Comparison of ENCODE assay signal across 26 cellular contexts in the genomic region with DNA sequence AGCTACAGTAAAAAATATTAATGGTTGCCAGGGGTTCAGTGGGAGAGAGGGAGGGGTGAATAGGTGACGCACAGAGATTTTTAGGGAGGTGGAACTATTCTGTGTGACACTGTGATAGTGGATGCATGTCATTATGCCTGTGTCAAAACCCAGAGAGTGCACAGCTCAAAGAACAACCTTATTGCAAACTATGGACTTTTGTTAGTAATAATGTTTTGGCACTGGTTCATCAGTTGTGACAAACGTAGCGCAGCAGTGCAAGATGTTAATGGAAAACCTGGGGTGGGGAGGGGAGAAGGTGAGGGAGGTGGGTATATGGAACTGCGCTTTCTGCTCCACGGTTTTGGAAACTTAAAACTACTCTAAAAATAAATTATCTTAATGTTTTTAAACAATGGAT.
DNase-seq lines count a peak whose midpoint lies in the region; ATAC-seq and TF ChIP-seq lines count a peak whose summit lies in the region.
"Had no signal": no experiment of that assay in that cellular context is flagged by ENCODE, and none has a peak within 500 bp of the region (broad histone marks: within the 10 kb centered on the region; RNA-seq: fewer than 3 reads in every experiment).

No MANE protein-coding gene starts in this region.

- H3K27ac ChIP-seq in duodenal mucosa (ENCODE audit: low read depth, low read length): no peak overlapping the region
- H3K27ac ChIP-seq in psoas muscle: no peak overlapping the region
- H3K27ac ChIP-seq: 22Rv1; A549; BLaER1 treated with 17β-estradiol and CSF1 and Interleukin-3, amounts not matched to agents 10 nM and 100 nM; C4-2B had no signal

- H3K9me3 Mint-ChIP-seq in activated CD4-positive, alpha-beta T cell treated with anti-CD3 and anti-CD28 coated beads for 36 hours (ENCODE audit: low read depth): no peaks in the 10 kb centered on the region
- peaks cover 30% of the 10 kb centered on the region for H3K9me3 Mint-ChIP-seq in nephron progenitor cell
- H3K9me3 Mint-ChIP-seq: CD4-positive, alpha-beta memory T cell; CD8-positive, alpha-beta memory T cell had no signal

- ATAC-seq in activated CD4-positive, alpha-beta T cell treated with anti-CD3 and anti-CD28 coated beads for 36 hours: no peak
- ATAC-seq in mucosa of descending colon (peak; percentile 10), psoas muscle (no peak)
- ATAC-seq: A549, GM12878 had no signal

- peaks cover 20% of the 10 kb centered on the region for H3K4me1 Mint-ChIP-seq in activated CD4-positive, alpha-beta T cell treated with anti-CD3 and anti-CD28 coated beads for 36 hours
- peaks cover 10% of the 10 kb centered on the region for H3K4me1 Mint-ChIP-seq in nephron progenitor cell

- H3K27me3 Mint-ChIP-seq in activated CD4-positive, alpha-beta T cell treated with anti-CD3 and anti-CD28 coated beads for 36 hours: no peaks in the 10 kb centered on the region
- H3K27me3 Mint-ChIP-seq in nephron progenitor cell (ENCODE audit: low read depth, poor library complexity): no peaks in the 10 kb centered on the region
- H3K27me3 Mint-ChIP-seq: CD4-positive, alpha-beta memory T cell; CD4-positive, CD25-positive, alpha-beta regulatory T cell; CD8-positive, alpha-beta memory T cell had no signal

- DNase-seq in activated CD4-positive, alpha-beta T cell treated with anti-CD3 and anti-CD28 coated beads for 36 hours: no peak
- DNase-seq in activated CD4-positive, alpha-beta T cell treated with anti-CD3 and anti-CD28 coated beads, Interleukin-2, amount 50 U/mL, for 4 hours: no peak
- DNase-seq in mucosa of descending colon (no peak), nephron progenitor cell (no peak), psoas muscle (no peak), CD1c-positive myeloid dendritic cell (ENCODE audit: extremely low spot score) (no peak)
- no peak for DNase-seq in activated naive CD4-positive, alpha-beta T cell treated with anti-CD3 and anti-CD28 coated beads, Interleukin-2, amount 50 U/mL, for 16 hours
- DNase-seq: AML-193; CD4-positive, alpha-beta memory T cell; CD4-positive, CD25-positive, alpha-beta regulatory T cell; CD8-positive, alpha-beta memory T cell; COR-L47; DMS 273 treated with DMSO at 0.1 percent for 48 hours; DMS153; DMS53; DMS79; DND-41; EL; GDM1 had no signal

- CTCF ChIA-PET in activated CD4-positive, alpha-beta T cell treated with anti-CD3 and anti-CD28 coated beads for 36 hours (lab: Charles Lee): interaction anchor here (0.5 kb wide), 1 partner anchor 138 kb away, joined by 3 read pairs; no protein-coding TSS in a partner anchor

- POLR2A ChIA-PET in activated CD4-positive, alpha-beta T cell treated with anti-CD3 and anti-CD28 coated beads for 36 hours (lab: Charles Lee): no interaction called here

- no peak overlapping the region for H3K4me3 Mint-ChIP-seq in activated CD4-positive, alpha-beta T cell treated with anti-CD3 and anti-CD28 coated beads for 36 hours
- no peak overlapping the region for H3K4me3 Mint-ChIP-seq in nephron progenitor cell
- H3K4me3 Mint-ChIP-seq: B cell; CD4-positive, alpha-beta memory T cell; CD4-positive, CD25-positive, alpha-beta regulatory T cell; CD8-positive, alpha-beta memory T cell had no signal

- no peak for TF ChIP-seq CTCF in mucosa of descending colon (IDR thresholded peaks at IDR 0.05)
- TF ChIP-seq CTCF in nephron progenitor cell (IDR thresholded peaks at IDR 0.05): no peak
- no peak for TF ChIP-seq CTCF in psoas muscle (IDR thresholded peaks at IDR 0.05)

- peaks cover 5% of the 10 kb centered on the region for H3K36me3 Mint-ChIP-seq in activated CD4-positive, alpha-beta T cell treated with anti-CD3 and anti-CD28 coated beads for 36 hours (ENCODE audit: low read depth)
- no peaks in the 10 kb centered on the region for H3K36me3 Mint-ChIP-seq in nephron progenitor cell (ENCODE audit: low read depth)
- H3K36me3 Mint-ChIP-seq: CD4-positive, alpha-beta memory T cell; CD4-positive, CD25-positive, alpha-beta regulatory T cell had no signal

- H3K9ac ChIP-seq in duodenal mucosa (ENCODE audit: low read depth in 1 of 2, low read length in 2 of 2): peak overlapping the region in 1 of 2 donors; percentile 6
- H3K9ac ChIP-seq: BLaER1 treated with 17β-estradiol and CSF1 and Interleukin-3, amounts not matched to agents 10 nM and 100 nM had no signal

- H3K27ac Mint-ChIP-seq in activated CD4-positive, alpha-beta T cell treated with anti-CD3 and anti-CD28 coated beads for 36 hours: peak overlapping the region; percentile 1
- peak overlapping the region; percentile 42 for H3K27ac Mint-ChIP-seq in nephron progenitor cell
- H3K27ac Mint-ChIP-seq: B cell; CD4-positive, alpha-beta memory T cell; CD4-positive, CD25-positive, alpha-beta regulatory T cell; CD8-positive, alpha-beta memory T cell had no signal

- H3K4me3 ChIP-seq in duodenal mucosa (ENCODE audit: low read depth in 1 of 2, low read length in 2 of 2) (peak overlapping the region; percentile 2 to 50), mucosa of descending colon (no peak overlapping the region), psoas muscle (no peak overlapping the region)
- H3K4me3 ChIP-seq: A549; BLaER1 treated with 17β-estradiol and CSF1 and Interleukin-3, amounts not matched to agents 10 nM and 100 nM; GM12878 had no signal

- WGBS in psoas muscle, 3 donors: 77 to 86% (median 82%) methylated on average over 5 of the region's 5 CpGs

- H3K27me3 ChIP-seq in duodenal mucosa (ENCODE audit: control insufficient read depth in 1 of 2, insufficient read depth in 2 of 2, low read length in 2 of 2): no peaks in the 10 kb centered on the region
- no peaks in the 10 kb centered on the region for H3K27me3 ChIP-seq in psoas muscle (ENCODE audit: insufficient read depth in 3 of 3, low read length in 2 of 3)
- H3K27me3 ChIP-seq: BLaER1 treated with 17β-estradiol and CSF1 and Interleukin-3, amounts not matched to agents 10 nM and 100 nM had no signal

- peaks cover 16 to 18% of the 10 kb centered on the region in 2 donors for H3K4me1 ChIP-seq in duodenal mucosa (ENCODE audit: control insufficient read depth in 1 of 2, insufficient read depth in 2 of 2, low read length in 2 of 2)
- H3K4me1 ChIP-seq in mucosa of descending colon (ENCODE audit: low read depth): peaks cover 11% of the 10 kb centered on the region
- no peaks in the 10 kb centered on the region for H3K4me1 ChIP-seq in psoas muscle

- intact Hi-C loops in activated CD4-positive, alpha-beta T cell treated with anti-CD3 and anti-CD28 coated beads for 36 hours (cut with DNase I, micrococcal nuclease): no loop called here
- intact Hi-C loops in mucosa of descending colon (cut with DNase I, micrococcal nuclease): no loop called here
- intact Hi-C loops in psoas muscle (cut with DNase I): no loop called here

- H3K36me3 ChIP-seq in duodenal mucosa (ENCODE audit: control insufficient read depth in 1 of 2, insufficient read depth in 2 of 2, low read length in 2 of 2): no peaks in the 10 kb centered on the region
- H3K36me3 ChIP-seq in mucosa of descending colon (ENCODE audit: low read depth): no peaks in the 10 kb centered on the region
- no peaks in the 10 kb centered on the region for H3K36me3 ChIP-seq in psoas muscle (ENCODE audit: insufficient read depth in 1 of 2, low read depth in 1 of 2)
- H3K36me3 ChIP-seq: BLaER1 treated with 17β-estradiol and CSF1 and Interleukin-3, amounts not matched to agents 10 nM and 100 nM had no signal

- H3K9me3 ChIP-seq in duodenal mucosa (ENCODE audit: control insufficient read depth in 1 of 2, low read length in 2 of 2) (no peaks in the 10 kb centered on the region), mucosa of descending colon (no peaks in the 10 kb centered on the region), psoas muscle (no peaks in the 10 kb centered on the region)
- H3K9me3 ChIP-seq: A549 had no signal

Comparison
In these comparisons a context has a peak if more than half of its experiments do, and no peak if none do; other contexts are left out.
1. H3K4me3 ChIP-seq: peak in duodenal mucosa (2 of 2); none in mucosa of descending colon (single experiment) and psoas muscle (single experiment).